ENCODE assay signal across 8 cellular contexts in the genomic region with DNA sequence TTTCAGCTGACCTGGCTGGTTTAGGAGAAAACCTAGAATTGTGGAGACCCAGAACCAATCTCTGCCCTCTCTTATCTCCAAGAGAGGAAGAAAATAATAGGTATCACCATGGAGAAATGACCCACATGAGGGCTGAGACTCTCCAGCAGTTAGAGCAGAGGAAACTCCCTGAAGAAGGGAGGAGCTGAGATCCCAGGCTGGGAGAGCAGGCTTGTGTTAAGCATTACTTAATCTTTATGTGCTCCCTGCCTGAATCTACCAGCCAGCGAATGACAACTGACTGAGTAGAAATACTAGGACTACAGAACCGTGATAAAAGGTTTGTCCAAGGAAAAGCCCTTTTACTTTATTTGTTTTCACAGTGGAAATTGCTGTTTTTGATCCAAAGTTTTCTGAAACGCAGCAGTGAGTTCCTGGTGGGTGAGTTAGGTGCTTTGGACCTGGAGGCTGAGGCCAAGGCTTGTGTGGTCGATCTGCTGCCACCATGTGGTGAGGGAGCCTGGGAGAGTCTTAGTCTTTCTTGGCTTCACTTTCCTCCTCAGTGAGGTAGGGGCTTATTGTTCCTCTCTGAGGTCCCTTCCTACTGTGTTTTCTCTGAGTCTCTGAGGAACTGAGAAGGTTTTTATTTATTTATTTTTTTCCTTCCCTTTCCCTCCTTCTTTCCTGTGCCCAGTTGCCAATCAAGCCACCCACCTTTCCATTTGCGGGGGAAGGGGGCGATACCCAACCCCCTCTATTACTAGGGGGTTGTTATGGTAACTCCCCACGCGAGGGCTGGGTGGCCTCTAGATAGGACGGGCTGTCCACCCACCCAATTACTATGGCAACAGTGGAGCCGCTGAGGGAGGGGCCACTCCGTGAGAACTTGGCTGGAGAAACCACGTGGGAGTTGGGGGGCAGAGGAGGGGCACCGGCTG. TPM values are rescaled to one million over a fixed set of nuclear protein-coding genes. Genes with fewer than 3 reads are reported as not detected.
A peak's percentile ranks its signal among the peaks of the same experiment; 100 is the strongest.
DNase-seq lines count a peak whose midpoint lies in the region; ATAC-seq and TF ChIP-seq lines count a peak whose summit lies in the region.
"Not testable (repeated sequence)": the region's sequence is repeated elsewhere in the genome, so short reads cannot be mapped to it uniquely, and the experiment has no call there.

No MANE protein-coding gene starts in this region.

- H3F3A ChIP-seq in smooth muscle cell (ENCODE audit: low read depth): not testable (repeated sequence)

- H4K20me1 ChIP-seq in smooth muscle cell (ENCODE audit: low read depth): not testable (repeated sequence)

- H3K4me1 Mint-ChIP-seq in naive B cell: not testable (repeated sequence)

- H3K4me3 ChIP-seq in brain microvascular endothelial cell (ENCODE audit: low read depth, low read length); smooth muscle cell: not testable (repeated sequence)

- peak overlapping the region; percentile 61 for H3K4me2 ChIP-seq in smooth muscle cell

- not testable (repeated sequence) for H2AFZ ChIP-seq in smooth muscle cell (ENCODE audit: low read depth)

- H3K27ac ChIP-seq in 22Rv1; brain microvascular endothelial cell; smooth muscle cell (ENCODE audit: low read depth): not testable (repeated sequence)

- peak; percentile 34 for TF ChIP-seq CTCF in 22Rv1 (IDR thresholded peaks at IDR 0.05)
- TF ChIP-seq CTCF in brain microvascular endothelial cell (IDR thresholded peaks at IDR 0.05; ENCODE audit: low read depth, low read length, missing control alignments): peak; percentile 2
- TF ChIP-seq CTCF in smooth muscle cell (IDR thresholded peaks at IDR 0.05; ENCODE audit: borderline replicate concordance, insufficient read depth, poor library complexity, severe bottlenecking): peak; percentile 7

- not testable (repeated sequence) for H3K36me3 ChIP-seq in brain microvascular endothelial cell (replicated peaks); smooth muscle cell (ENCODE audit: low read depth)

- not testable (repeated sequence) for H3K9me3 ChIP-seq in smooth muscle cell (replicated peaks; ENCODE audit: low read depth)

- H3K79me2 ChIP-seq in smooth muscle cell (ENCODE audit: low read depth): not testable (repeated sequence)

- H3K27me3 Mint-ChIP-seq in naive B cell: not testable (repeated sequence)

- H3K27ac Mint-ChIP-seq in naive B cell: not testable (repeated sequence)

- H3K9me3 Mint-ChIP-seq in naive B cell: not testable (repeated sequence)

- H3K4me1 ChIP-seq in smooth muscle cell (ENCODE audit: low read depth): not testable (repeated sequence)

- in situ Hi-C loops in KBM-7 (cut with MboI; ENCODE audit: low pct_unique_long_range_greater_than_20kb, low sequenced_read_pairs); SK-MEL-5 (cut with HindIII; ENCODE audit: low pct_unique_long_range_greater_than_20kb, low sequenced_read_pairs); brain microvascular endothelial cell (cut with HindIII; ENCODE audit: low pct_ligation_motif_present, low sequenced_read_pairs): not testable (repeated sequence)

- DNase-seq in D341Med (ENCODE audit: low spot score): peak; percentile 1
- DNase-seq in KBM-7: peak; percentile 3
- peak; percentile 0 for DNase-seq in SK-MEL-5 (ENCODE audit: low read depth, low spot score)
- DNase-seq in brain microvascular endothelial cell; smooth muscle cell (lab: John Stamatoyannopoulos, UW; ENCODE audit: unreplicated experiment): not testable (repeated sequence)
- DNase-seq in iris pigment epithelial cell (ENCODE audit: low read depth): peak; percentile 0
- DNase-seq in naive B cell: peak; percentile 2

- H3K36me3 Mint-ChIP-seq in naive B cell: not testable (repeated sequence)

- not testable (repeated sequence) for H3K4me3 Mint-ChIP-seq in naive B cell

- not testable (repeated sequence) for H3K9ac ChIP-seq in smooth muscle cell (ENCODE audit: low read depth)

- ATAC-seq in naive B cell (ENCODE audit: low read depth in 2 of 2): not testable (repeated sequence)

- 29% methylated on average over 4 of the region's 13 CpGs for WGBS in smooth muscle cell (ENCODE audit: low lambda C conversion rate)

- not testable (repeated sequence) for H3K27me3 ChIP-seq in brain microvascular endothelial cell (replicated peaks); smooth muscle cell (ENCODE audit: low read depth)

RNA-seq across cellular contexts. Expression of a gene that starts 21.3 kb away (rescaled TPM):
- total RNA-seq in SK-MEL-5 (2014; rRNA removed; shearing (Covaris generic)): 7.4 and 9.3 TPM in 2 replicates
- polyA plus RNA-seq in SK-MEL-5 (2015; cell fraction: cytosol; rRNA removed): 4.0 and 7.0 TPM in 2 replicates
- 109 and 115 TPM in 2 replicates for polyA plus RNA-seq in SK-MEL-5 (2015; cell fraction: nucleus; rRNA removed)
- polyA plus RNA-seq in naive B cell (ENCODE audit: low read depth in 6 of 6): 1 to 10 TPM in 1 of 6 donors, under 1 TPM in 5; 0.22 to 2.8 (median 0.90) TPM
- total RNA-seq in smooth muscle cell: 16.7 and 21.9 TPM in 2 replicates
- polyA plus RNA-seq in smooth muscle cell: 7.2 and 7.7 TPM in 2 replicates
